9 cellular contexts compared by ENCODE assay signal in the genomic region with DNA sequence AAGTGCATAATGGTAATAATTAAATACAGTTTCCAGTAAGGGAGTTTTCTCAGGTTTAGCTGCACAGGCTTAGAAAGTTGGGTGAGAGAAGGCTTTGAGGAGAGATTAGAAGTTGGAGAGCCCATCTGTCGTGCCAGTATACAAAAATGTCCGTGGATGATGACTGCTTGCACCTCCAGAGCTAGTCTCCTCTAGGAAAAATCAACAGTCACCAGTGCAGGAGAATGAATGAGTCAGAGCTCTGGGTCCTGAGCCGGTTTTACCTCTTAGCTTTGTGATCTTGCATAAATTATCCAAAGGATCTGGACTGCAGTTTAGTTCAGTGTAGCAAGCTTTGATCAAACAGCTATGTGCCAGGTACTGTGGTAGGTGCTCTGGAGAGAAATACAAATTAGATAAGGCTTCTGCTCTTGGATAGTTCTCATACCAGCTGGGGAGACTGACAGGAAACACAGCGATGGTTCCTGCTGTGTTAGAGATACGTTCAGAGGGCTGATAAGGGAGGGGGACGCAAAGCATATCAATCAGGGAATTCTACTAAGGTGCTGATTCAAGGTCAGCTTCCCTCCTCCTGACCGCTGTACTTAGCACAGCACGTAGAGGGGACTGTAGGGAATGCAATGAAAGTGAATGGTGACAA.
DNase-seq lines count a peak whose midpoint lies in the region; ATAC-seq, FAIRE-seq and TF ChIP-seq lines count a peak whose summit lies in the region.
"Had no signal": no experiment of that assay in that cellular context is flagged by ENCODE, and none has a peak within 500 bp of the region (broad histone marks: within the 10 kb centered on the region; RNA-seq: fewer than 3 reads in every experiment).

No MANE protein-coding gene starts in this region.

- no peak for TF ChIP-seq POLR2A in H54 (IDR thresholded peaks at IDR 0.05; ENCODE audit: low read depth, low read length)

- peak; percentile 57 for DNase-seq in H54 (ENCODE audit: insufficient read length, low spot score)
- DNase-seq in NCI-H82 treated with DMSO at 0.1 percent for 48 hours (lab: John Stamatoyannopoulos, UW; ENCODE audit: unreplicated experiment) = peak; percentile 91
- peak; percentile 62 for DNase-seq in fibroblast of the aortic adventitia (ENCODE audit: low read depth)
- peak; percentile 96 for DNase-seq in renal cortical epithelial cell (ENCODE audit: low read depth)
- no peak for DNase-seq in AML-193 (lab: John Stamatoyannopoulos, UW)
- no peak for DNase-seq in GM13977 (ENCODE audit: low spot score)

- FAIRE-seq in H54 (lab: Jason Lieb, UNC) = peak; percentile 27

- in situ Hi-C loops in GM13977 (cut with MboI; ENCODE audit: low pct_unique_long_range_greater_than_20kb, low sequenced_read_pairs, unreplicated experiment) = no loop called here

- no peak overlapping the region for H3K4me3 ChIP-seq in fibroblast of the aortic adventitia (ENCODE audit: low read depth, low read length)

- ATAC-seq in HG03108 (IDR thresholded peaks at IDR 0.05; ENCODE audit: unreplicated experiment) (no peak), HG02759 (IDR thresholded peaks at IDR 0.05; ENCODE audit: unreplicated experiment) (no peak)
- ATAC-seq: activated CD4-positive, CD25-positive, alpha-beta regulatory T cell treated with anti-CD3 and anti-CD28 coated beads, Interleukin-2, amount 50 U/mL, for 24 hours had no signal

- no peak for TF ChIP-seq CTCF in fibroblast of the aortic adventitia (IDR thresholded peaks at IDR 0.05; ENCODE audit: insufficient read depth, low read length)
- TF ChIP-seq CTCF in GM13977 (IDR thresholded peaks at IDR 0.05; ENCODE audit: extremely low read depth, insufficient read depth, missing control alignments) = no peak

Comparison
In these comparisons a context has a peak if more than half of its experiments do, and no peak if none do; other contexts are left out.
1. DNase-seq: peak in H54 (single experiment), NCI-H82 treated with DMSO at 0.1 percent for 48 hours (single experiment), fibroblast of the aortic adventitia (single experiment) and renal cortical epithelial cell (single experiment); none in AML-193 (0 of 2) and GM13977 (single experiment).